In genomic region chr11:35852056-35852455, GRCh38 we compare ENCODE assay signal across 15 cellular contexts.
A peak's percentile ranks its signal among the peaks of the same experiment; 100 is the strongest.
DNase-seq lines count a peak whose midpoint lies in the region; ATAC-seq and TF ChIP-seq lines count a peak whose summit lies in the region.
"Had no signal": no experiment of that assay in that cellular context is flagged by ENCODE, and none has a peak within 500 bp of the region (broad histone marks: within the 10 kb centered on the region; RNA-seq: fewer than 3 reads in every experiment).

No MANE protein-coding gene starts in this region.

- H3K27me3 ChIP-seq in dorsolateral prefrontal cortex, result no peaks in the 10 kb centered on the region
- H3K27me3 ChIP-seq in lower lobe of right lung (ENCODE audit: low read depth), result no peaks in the 10 kb centered on the region
- peaks cover 3% of the 10 kb centered on the region for H3K27me3 ChIP-seq in mammary epithelial cell (ENCODE audit: insufficient read depth, low read length)

- BruUV-seq in mammary epithelial cell (replicated peaks; lab: Mats Ljungman, UMichigan), result no TSS peak

- H3K79me2 ChIP-seq in mammary epithelial cell (ENCODE audit: insufficient read depth, low read length), result no peaks in the 10 kb centered on the region

- CTCF ChIA-PET in mammary epithelial cell (lab: Charles Lee; ENCODE audit: low non-redundant PET), result no interaction called here

- H3K27ac ChIP-seq in dorsolateral prefrontal cortex (peak overlapping the region in 10 of 59 donors; percentile 4 to 80 (median 38)), lower lobe of right lung (no peak overlapping the region), mammary epithelial cell (ENCODE audit: insufficient read depth, low read depth, low read length) (no peak overlapping the region)

- WGBS in mammary epithelial cell (ENCODE audit: low coverage, missing lambda C conversion rate), result 55% methylated on average over 6 of the region's 6 CpGs

- no peak overlapping the region for H3K9ac ChIP-seq in mammary epithelial cell (ENCODE audit: insufficient read depth, low read length)

- no peak overlapping the region for H3K4me3 ChIP-seq in dorsolateral prefrontal cortex
- no peak overlapping the region for H3K4me3 ChIP-seq in lower lobe of right lung
- no peak overlapping the region for H3K4me3 ChIP-seq in mammary epithelial cell (replicated peaks in 1 of 3; ENCODE audit: insufficient read depth in 1 of 3, low read depth in 2 of 3, low read length in 3 of 3)

- no peak overlapping the region for H3K4me2 ChIP-seq in mammary epithelial cell (ENCODE audit: insufficient read depth, low read depth, low read length)

- dilution Hi-C loops in mammary epithelial cell (cut with HindIII; ENCODE audit: low sequenced_read_pairs), result no loop called here

- no peaks in the 10 kb centered on the region for H4K20me1 ChIP-seq in mammary epithelial cell (ENCODE audit: insufficient read depth, low read length)

- no peak overlapping the region for H2AFZ ChIP-seq in mammary epithelial cell (ENCODE audit: low read depth, low read length)

- H3K4me1 ChIP-seq in lower lobe of right lung (no peaks in the 10 kb centered on the region), mammary epithelial cell (ENCODE audit: insufficient read depth, low read length) (no peaks in the 10 kb centered on the region)

- TF ChIP-seq CTCF in dorsolateral prefrontal cortex (IDR thresholded peaks at IDR 0.05 in 54 of 56, conservative IDR thresholded peaks at IDR 0.05 in 2 of 56; ENCODE audit: low read depth in 1 of 56, partially characterized antibody in 56 of 56), result no peak
- no peak for TF ChIP-seq CTCF in lower lobe of right lung (IDR thresholded peaks at IDR 0.05)
- no peak for TF ChIP-seq CTCF in mammary epithelial cell (conservative IDR thresholded peaks at IDR 0.05 in 1 of 2, IDR thresholded peaks at IDR 0.05 in 1 of 2; ENCODE audit: extremely low read depth in 1 of 2, insufficient read depth in 1 of 2, low read depth in 1 of 2, low read length in 2 of 2)

- H3K36me3 ChIP-seq in lower lobe of right lung, result no peaks in the 10 kb centered on the region
- H3K36me3 ChIP-seq in mammary epithelial cell (ENCODE audit: insufficient read depth, low read length), result no peaks in the 10 kb centered on the region

- in situ Hi-C loops in G401 (cut with HindIII; ENCODE audit: low sequenced_read_pairs), result no loop called here
- in situ Hi-C loops in mammary epithelial cell (cut with MboI; ENCODE audit: low sequenced_read_pairs in 2 of 2), result no loop called here

- intact Hi-C loops in dorsolateral prefrontal cortex (cut with DNase I), result no loop called here
- intact Hi-C loops in lower lobe of right lung (cut with DNase I), result no loop called here
- intact Hi-C loops in mammary epithelial cell (cut with micrococcal nuclease), result no loop called here

- H3K9me3 ChIP-seq in lower lobe of right lung (no peaks in the 10 kb centered on the region), mammary epithelial cell (replicated peaks; ENCODE audit: insufficient read depth, low read length) (no peaks in the 10 kb centered on the region)

- ATAC-seq in lower lobe of right lung, result peak; percentile 43 to 44
- ATAC-seq: stimulated activated memory B cell treated with anti-CD40 and anti-IgM and Interleukin-4, amounts not matched to agents 10 μg/mL and 1 μg/mL and 100 μg/mL, for 72 hours had no signal

- DNase-seq in G401 (ENCODE audit: low spot score) (peak; percentile 98), NOMO-1 (lab: John Stamatoyannopoulos, UW; ENCODE audit: unreplicated experiment in 2 of 2) (peak; percentile 23 to 40), dorsolateral prefrontal cortex (peak in 7 of 10 donors; percentile 10 to 91 (median 40)), lower lobe of right lung (no peak), NCI-H2107 (lab: John Stamatoyannopoulos, UW) (no peak), mammary epithelial cell (no peak), NCI-H146 treated with DMSO at 0.1 percent for 48 hours (lab: John Stamatoyannopoulos, UW; ENCODE audit: unreplicated experiment) (no peak)
- no peak for DNase-seq in activated CD8-positive, alpha-beta memory T cell treated with anti-CD3 and anti-CD28 coated beads, Interleukin-2, amount 50 U/mL, for 4 hours
- DNase-seq: activated B cell treated with CpG ODN at 0.5 μM for 24 hours; NCI-H1092 treated with DMSO at 0.1 percent for 48 hours; NCI-H446 treated with DMSO at 0.1 percent for 48 hours; retina; SHP77; stimulated activated CD4-positive, alpha-beta T cell treated with anti-CD3 and anti-CD28 coated beads, Interleukin-4, amount 100 ng/mL, for 4 hours had no signal

Comparison
In these comparisons a context has a peak if more than half of its experiments do, and no peak if none do; other contexts are left out.
1. DNase-seq: peak in G401 (single experiment), NOMO-1 (2 of 2) and dorsolateral prefrontal cortex (7 of 10); none in lower lobe of right lung (single experiment), NCI-H2107 (single experiment), activated CD8-positive, alpha-beta memory T cell treated with anti-CD3 and anti-CD28 coated beads, Interleukin-2, amount 50 U/mL, for 4 hours (single experiment), mammary epithelial cell (single experiment) and NCI-H146 treated with DMSO at 0.1 percent for 48 hours (single experiment).